14 cellular contexts compared by ENCODE assay signal in the genomic region with DNA sequence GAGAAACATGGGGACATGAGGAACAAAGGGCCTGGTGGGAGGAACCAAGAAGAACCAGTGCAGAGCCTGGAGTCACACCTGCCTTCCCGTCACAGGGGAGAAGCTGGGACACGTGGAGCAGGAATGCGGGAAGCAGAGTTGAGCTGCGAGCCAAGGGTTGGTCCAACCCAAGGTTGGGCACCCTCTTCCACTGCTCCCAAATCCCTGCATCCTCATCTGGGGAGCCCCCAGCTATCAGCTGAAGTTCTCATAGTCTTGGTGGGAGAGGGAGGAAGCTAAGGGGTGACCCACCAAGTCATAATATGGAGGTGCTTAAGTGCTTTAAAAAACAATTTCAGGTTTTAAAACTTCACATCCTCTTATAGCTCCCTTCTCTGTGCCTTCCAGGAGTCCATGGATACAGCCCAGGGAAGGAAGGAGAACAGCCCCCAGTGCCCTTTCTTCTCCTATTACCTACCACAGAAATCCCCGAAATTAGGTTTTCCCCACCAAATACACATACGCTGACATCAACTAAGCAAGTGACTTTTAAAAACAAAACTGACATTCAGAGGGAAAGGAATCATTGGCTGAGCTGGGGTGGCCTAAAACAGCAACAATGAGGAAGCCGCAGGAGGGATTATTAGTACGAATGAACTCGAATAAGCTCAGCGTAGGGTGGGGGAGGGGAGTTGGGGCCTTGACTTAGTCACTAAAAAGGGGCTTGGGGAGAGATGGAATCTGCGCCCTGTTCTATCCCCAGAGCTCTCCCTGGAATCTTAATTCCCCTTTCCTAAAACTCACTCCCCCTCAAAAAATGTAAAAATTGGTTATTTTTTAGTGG. TPM values are rescaled to one million over a fixed set of nuclear protein-coding genes. Genes with fewer than 3 reads are reported as not detected.
DNase-seq lines count a peak whose midpoint lies in the region; ATAC-seq and TF ChIP-seq lines count a peak whose summit lies in the region.
"Had no signal": no experiment of that assay in that cellular context is flagged by ENCODE, and none has a peak within 500 bp of the region (broad histone marks: within the 10 kb centered on the region; RNA-seq: fewer than 3 reads in every experiment).

No MANE protein-coding gene starts in this region.

- no peak overlapping the region for H3K4me3 ChIP-seq in CD4-positive, CD25-positive, alpha-beta regulatory T cell (ENCODE audit: low read depth, low read length)
- H3K4me3 ChIP-seq: vagina had no signal

- TF ChIP-seq CTCF in HFFc6 (IDR thresholded peaks at IDR 0.05) (no peak), brain (conservative IDR thresholded peaks at IDR 0.05) (no peak), natural killer cell (IDR thresholded peaks at IDR 0.05) (no peak)

- peak overlapping the region in 1 of 4 donors; percentile 38 for H3K4me3 Mint-ChIP-seq in CD4-positive, CD25-positive, alpha-beta regulatory T cell
- H3K4me3 Mint-ChIP-seq in HFFc6 (0 out of 2 replicates have a peak overlapping the region, but pooled peaks have one; percentile 30), brain (peak overlapping the region in 3 of 5 experiments; percentile 20 to 66 (median 21)), natural killer cell (no peak overlapping the region)
- H3K4me3 Mint-ChIP-seq: T-helper 2 cell treated with Interferon-gamma antibody and Interleukin-4, amounts not matched to agents 5 μg/mL and 100 μg/mL, for 36 hours had no signal

- intact Hi-C loops in natural killer cell (cut with micrococcal nuclease): no loop called here

- DNase-seq in CD4-positive, CD25-positive, alpha-beta regulatory T cell: no peak
- DNase-seq in HFFc6: no peak
- no peak for DNase-seq in natural killer cell
- no peak for DNase-seq in NCI-H2196 (lab: John Stamatoyannopoulos, UW; ENCODE audit: unreplicated experiment)
- DNase-seq in NCI-H510A (lab: John Stamatoyannopoulos, UW): no peak
- DNase-seq: activated gamma-delta T cell; midbrain; NCI-H524 treated with DMSO at 0.1 percent for 48 hours; stimulated activated CD4-positive, alpha-beta T cell treated with anti-CD3 and anti-CD28 coated beads, Interleukin-4, amount 100 ng/mL, for 1 hour had no signal

- no peaks in the 10 kb centered on the region for H3K9me3 Mint-ChIP-seq in CD4-positive, CD25-positive, alpha-beta regulatory T cell
- H3K9me3 Mint-ChIP-seq in HFFc6 (peaks cover 12% of the 10 kb centered on the region), brain (no peaks in the 10 kb centered on the region), natural killer cell (no peaks in the 10 kb centered on the region)
- H3K9me3 Mint-ChIP-seq: T-helper 2 cell treated with Interferon-gamma antibody and Interleukin-4, amounts not matched to agents 5 μg/mL and 100 μg/mL, for 36 hours had no signal

- peak overlapping the region in 2 of 3 donors; percentile 20 to 83 for H3K27ac Mint-ChIP-seq in CD4-positive, CD25-positive, alpha-beta regulatory T cell
- H3K27ac Mint-ChIP-seq in HFFc6: peak overlapping the region; percentile 96
- peak overlapping the region; percentile 39 to 99 (median 50) for H3K27ac Mint-ChIP-seq in brain
- H3K27ac Mint-ChIP-seq in natural killer cell: peak overlapping the region; percentile 96 to 98

- no peak for ATAC-seq in CD4-positive, CD25-positive, alpha-beta regulatory T cell (ENCODE audit: low read depth in 2 of 2)
- ATAC-seq in natural killer cell (no peak), HG02885 (IDR thresholded peaks at IDR 0.05; ENCODE audit: poor library complexity, unreplicated experiment) (no peak), GM19452 (IDR thresholded peaks at IDR 0.05; ENCODE audit: unreplicated experiment) (no peak)

- peaks cover 0 to 45% (median 29%) of the 10 kb centered on the region in 4 donors for H3K4me1 Mint-ChIP-seq in CD4-positive, CD25-positive, alpha-beta regulatory T cell
- H3K4me1 Mint-ChIP-seq in HFFc6 (ENCODE audit: low read depth) (peaks cover 33% of the 10 kb centered on the region), brain (peaks cover 45% of the 10 kb centered on the region), natural killer cell (peaks cover 41 to 53% of the 10 kb centered on the region in 2 donors)

- H3K4me1 ChIP-seq in CD4-positive, CD25-positive, alpha-beta regulatory T cell (ENCODE audit: control insufficient read depth, insufficient read depth, low read length, poor library complexity, severe bottlenecking): peaks cover 37% of the 10 kb centered on the region

- H3K36me3 ChIP-seq in CD4-positive, CD25-positive, alpha-beta regulatory T cell (ENCODE audit: control insufficient read depth, insufficient read depth, low read length): peaks cover 65% of the 10 kb centered on the region

- no peaks in the 10 kb centered on the region for H3K27me3 ChIP-seq in CD4-positive, CD25-positive, alpha-beta regulatory T cell (ENCODE audit: control insufficient read depth, insufficient read depth, low read length)
- H3K27me3 ChIP-seq: vagina had no signal

- peaks cover 35% of the 10 kb centered on the region for H3K36me3 Mint-ChIP-seq in CD4-positive, CD25-positive, alpha-beta regulatory T cell
- H3K36me3 Mint-ChIP-seq in HFFc6 (ENCODE audit: low read depth) (peaks cover 55% of the 10 kb centered on the region), brain (peaks cover 75% of the 10 kb centered on the region), natural killer cell (peaks cover under 1% of the 10 kb centered on the region)

- H3K27me3 Mint-ChIP-seq in CD4-positive, CD25-positive, alpha-beta regulatory T cell: no peaks in the 10 kb centered on the region
- H3K27me3 Mint-ChIP-seq in HFFc6 (ENCODE audit: insufficient read depth) (peaks cover 45% of the 10 kb centered on the region), brain (peaks cover 12% of the 10 kb centered on the region), natural killer cell (ENCODE audit: low read depth in 2 of 2) (no peaks in the 10 kb centered on the region)

- peak overlapping the region; percentile 95 for H3K27ac ChIP-seq in CD4-positive, CD25-positive, alpha-beta regulatory T cell (ENCODE audit: insufficient read depth, low read length, poor library complexity, severe bottlenecking)

- no peaks in the 10 kb centered on the region for H3K9me3 ChIP-seq in CD4-positive, CD25-positive, alpha-beta regulatory T cell (ENCODE audit: control insufficient read depth in 2 of 2, low read length in 2 of 2)
- H3K9me3 ChIP-seq: vagina had no signal

RNA-seq across cellular contexts. Expression of gene MYL6, which starts 4.5 kb away (rescaled TPM):
- 933 TPM for total RNA-seq in CD4-positive, CD25-positive, alpha-beta regulatory T cell
- 1,000 to 10,000 TPM; 2,559 to 3,471 (median 2,992) TPM for polyA plus RNA-seq in CD4-positive, CD25-positive, alpha-beta regulatory T cell
- total RNA-seq in HFFc6 (2021; fragmentation: NEBNext Ultra II Directional; extraction: Animal tissue kit (Norgen Biotek cat#: 25700)): 1,000 to 10,000 TPM; 2,668 to 3,384 (median 3,141) TPM
- 1,760 TPM for polyA plus RNA-seq in brain (ENCODE audit: insufficient read depth, low read depth, low replicate concordance)
- 1,000 to 10,000 TPM in 2 of 3 donors, 100 to 1,000 TPM in 1; 881 to 1,204 (median 1,015) TPM for total RNA-seq in natural killer cell

RNA-seq across cellular contexts. Expression of gene MYL6B, which starts 10.3 kb away (rescaled TPM):
- total RNA-seq in CD4-positive, CD25-positive, alpha-beta regulatory T cell: 8.8 TPM
- polyA plus RNA-seq in CD4-positive, CD25-positive, alpha-beta regulatory T cell: 10 to 100 TPM in 3 of 4 donors, 1 to 10 TPM in 1; 9.9 to 18.4 (median 11.3) TPM
- total RNA-seq in HFFc6 (2021; fragmentation: NEBNext Ultra II Directional; extraction: Animal tissue kit (Norgen Biotek cat#: 25700)): 100 to 1,000 TPM in 5 of 6 experiments, 10 to 100 TPM in 1; 84.5 to 119 (median 108) TPM
- polyA plus RNA-seq in brain (ENCODE audit: insufficient read depth, low read depth, low replicate concordance): 271 TPM
- 1 to 10 TPM; 6.7 to 8.9 (median 7.4) TPM for total RNA-seq in natural killer cell

RNA-seq across cellular contexts. Expression of gene SMARCC2, which starts 26.6 kb away (rescaled TPM):
- 153 TPM for total RNA-seq in CD4-positive, CD25-positive, alpha-beta regulatory T cell
- 10 to 100 TPM; 46.3 to 64.1 (median 54.1) TPM for polyA plus RNA-seq in CD4-positive, CD25-positive, alpha-beta regulatory T cell
- 10 to 100 TPM; 72.1 to 99.8 (median 87.1) TPM for total RNA-seq in HFFc6 (2021; fragmentation: NEBNext Ultra II Directional; extraction: Animal tissue kit (Norgen Biotek cat#: 25700))
- 113 TPM for polyA plus RNA-seq in brain (ENCODE audit: insufficient read depth, low read depth, low replicate concordance)
- total RNA-seq in natural killer cell: 100 to 1,000 TPM; 205 to 232 (median 210) TPM

RNA-seq across cellular contexts. Expression of gene ESYT1, which starts 34.6 kb away (rescaled TPM):
- 190 TPM for total RNA-seq in CD4-positive, CD25-positive, alpha-beta regulatory T cell
- polyA plus RNA-seq in CD4-positive, CD25-positive, alpha-beta regulatory T cell: 100 to 1,000 TPM; 249 to 395 (median 333) TPM
- 100 to 1,000 TPM; 136 to 174 (median 151) TPM for total RNA-seq in HFFc6 (2021; fragmentation: NEBNext Ultra II Directional; extraction: Animal tissue kit (Norgen Biotek cat#: 25700))
- polyA plus RNA-seq in brain (ENCODE audit: insufficient read depth, low read depth, low replicate concordance): 132 TPM
- total RNA-seq in natural killer cell: 100 to 1,000 TPM; 198 to 215 (median 199) TPM

RNA-seq across cellular contexts. Expression of gene ZC3H10, which starts 44.6 kb away (rescaled TPM):
- 11.0 TPM for total RNA-seq in CD4-positive, CD25-positive, alpha-beta regulatory T cell
- polyA plus RNA-seq in CD4-positive, CD25-positive, alpha-beta regulatory T cell: 1 to 10 TPM; 1.7 to 3.7 (median 2.9) TPM
- total RNA-seq in HFFc6 (2021; fragmentation: NEBNext Ultra II Directional; extraction: Animal tissue kit (Norgen Biotek cat#: 25700)): 1 to 10 TPM; 3.3 to 4.7 (median 3.8) TPM
- polyA plus RNA-seq in brain (ENCODE audit: insufficient read depth, low read depth, low replicate concordance): 4.0 TPM
- total RNA-seq in natural killer cell: 10 to 100 TPM; 12.0 to 24.3 (median 16.2) TPM
